In genomic region chr15:74036271-74037170, GRCh38 we compare ENCODE assay signal across 8 cellular contexts. TPM values are rescaled to one million over a fixed set of nuclear protein-coding genes. Genes with fewer than 3 reads are reported as not detected.
A peak's percentile ranks its signal among the peaks of the same experiment; 100 is the strongest.
DNase-seq lines count a peak whose midpoint lies in the region; ATAC-seq, FAIRE-seq and TF ChIP-seq lines count a peak whose summit lies in the region.

No MANE protein-coding gene starts in this region.

- H3K27me3 ChIP-seq in GM12878 (replicated peaks in 1 of 2; ENCODE audit: control insufficient read depth in 2 of 2, insufficient read depth in 2 of 2, low read length in 1 of 2) = no peaks in the 10 kb centered on the region
- no peaks in the 10 kb centered on the region for H3K27me3 ChIP-seq in upper lobe of left lung

- H4K20me1 ChIP-seq in GM12878 (ENCODE audit: control insufficient read depth, insufficient read depth) = no peaks in the 10 kb centered on the region; the same call in 1 of the 2 replicates

- no peak for TF ChIP-seq EP300 in GM12878 (IDR thresholded peaks at IDR 0.05; ENCODE audit: borderline replicate concordance in 1 of 2, control insufficient read depth in 1 of 2, low read depth in 2 of 2, low read length in 2 of 2)
- no peak for TF ChIP-seq EP300 in upper lobe of left lung (IDR thresholded peaks at IDR 0.05)

- no peaks in the 10 kb centered on the region for H3K9me3 ChIP-seq in GM12878 (replicated peaks; ENCODE audit: control insufficient read depth, insufficient read depth, low read length)
- H3K9me3 ChIP-seq in upper lobe of left lung = no peaks in the 10 kb centered on the region

- ATAC-seq in GM12878 (no peak), upper lobe of left lung (ENCODE audit: low FRiP score in 2 of 2) (peak in 1 of 2 donors; percentile 24)

- no peaks in the 10 kb centered on the region for H3K79me2 ChIP-seq in GM12878 (ENCODE audit: control insufficient read depth, insufficient read depth, low read length)

- H3K4me2 ChIP-seq in GM12878 (ENCODE audit: control insufficient read depth, insufficient read depth) = no peak overlapping the region

- H3K27ac ChIP-seq in GM12878 (ENCODE audit: control insufficient read depth, insufficient read depth) (no peak overlapping the region), upper lobe of left lung (peak overlapping the region in 3 of 4 donors; percentile 17 to 44 (median 19))

- WGBS in GM12878 (ENCODE audit: insufficient coverage, insufficient replicate concordance, low lambda C conversion rate, missing lambda C conversion rate) = 85% methylated on average over 20 of the region's 21 CpGs
- WGBS in upper lobe of left lung, 2 donors = 77 to 80% methylated on average over 21 of the region's 21 CpGs

- FAIRE-seq in G401.6 (lab: Jason Lieb, UNC) = peak; percentile 54
- no peak for FAIRE-seq in GM12878 (lab: Jason Lieb, UNC)

- intact Hi-C loops in GM12878 (cut with micrococcal nuclease; ENCODE audit: unreplicated experiment) = no loop called here

- DNase-seq in M059J (ENCODE audit: low read depth) = peak; percentile 49
- no peak for DNase-seq in GM12878 (ENCODE audit: low read depth, low spot score)
- DNase-seq in kidney tubule cell (ENCODE audit: low spot score) = peak; percentile 47
- DNase-seq in upper lobe of left lung = peak in 1 of 2 donors; percentile 57
- DNase-seq in NK-92 treated with Interleukin-12 subunit alpha and Interleukin-12 subunit beta, amount 100 ng/mL, for 24 hours (lab: John Stamatoyannopoulos, UW) = no peak
- no peak for DNase-seq in activated CD4-positive, alpha-beta T cell treated with anti-CD3 and anti-CD28 coated beads for 48 hours
- no peak for DNase-seq in NOMO-1 treated with DMSO at 0.1 percent for 48 hours (lab: John Stamatoyannopoulos, UW; ENCODE audit: unreplicated experiment)

- RAD21 ChIA-PET in GM12878 (lab: Charles Lee; ENCODE audit: unreplicated experiment) = interaction anchor here (1.4 to 5.5 kb wide), 2 partner anchors 42 to 63 kb away, joined by 3 to 28 read pairs; partner anchors contain the start of gene PML

- no TSS peak for BruUV-seq in GM12878 (replicated peaks; lab: Mats Ljungman, UMichigan)

- H3K4me3 ChIP-seq in GM12878 (no peak overlapping the region), upper lobe of left lung (no peak overlapping the region)

- SMC1A ChIA-PET in GM12878 (lab: Charles Lee; ENCODE audit: uncharacterized antibody, unreplicated experiment) = interaction anchor here (1.1 kb wide), 1 partner anchor 42 kb away, joined by 3 read pairs; the partner anchor contains the start of gene PML

- TF ChIP-seq RAD21 in GM12878 (IDR thresholded peaks at IDR 0.05; ENCODE audit: insufficient read depth, low read depth, low read length) = 0 out of 2 replicates have a peak, but pooled peaks have one; percentile 30

- H3K4me1 ChIP-seq in GM12878 (ENCODE audit: control insufficient read depth, insufficient read depth, low read length) (no peaks in the 10 kb centered on the region), upper lobe of left lung (peaks cover 17 to 38% (median 33%) of the 10 kb centered on the region in 4 donors)

- H3K36me3 ChIP-seq in GM12878 (ENCODE audit: control insufficient read depth in 2 of 2, insufficient read depth in 2 of 2, low read length in 1 of 2) = peaks cover 31 to 35% of the 10 kb centered on the region in 2 experiments
- H3K36me3 ChIP-seq in upper lobe of left lung = peaks cover 15 to 75% (median 55%) of the 10 kb centered on the region in 4 donors

- TF ChIP-seq POLR2A in GM12878 (IDR thresholded peaks at IDR 0.05; ENCODE audit: low read depth, low read length) (peak; percentile 56), upper lobe of left lung (IDR thresholded peaks at IDR 0.05) (no peak)

- peak; percentile 23 to 32 (median 23); a peak in 3 of 6 replicates for TF ChIP-seq CTCF in GM12878 (IDR thresholded peaks at IDR 0.05 in 2 of 3, conservative IDR thresholded peaks at IDR 0.05 in 1 of 3; ENCODE audit: control insufficient read depth in 2 of 3, extremely low read depth in 1 of 3, insufficient read depth in 1 of 3, low read depth in 3 of 3, low read length in 3 of 3)
- peak in 5 of 6 experiments; percentile 21 to 55 (median 34) for TF ChIP-seq CTCF in upper lobe of left lung (IDR thresholded peaks at IDR 0.05)

- POLR2A ChIA-PET in GM12878 (lab: Charles Lee) = interaction anchor here (0.6 kb wide), 1 partner anchor 37 kb away, joined by 3 read pairs; no protein-coding TSS in a partner anchor

- no peak overlapping the region for H3K9ac ChIP-seq in GM12878 (ENCODE audit: control insufficient read depth, insufficient read depth, low read length)

- no peak overlapping the region for H2AFZ ChIP-seq in GM12878 (ENCODE audit: control insufficient read depth, low read depth, low read length)

- CTCF ChIA-PET in GM12878 (lab: Yijun Ruan, JAX) = interaction anchor here (0.6 to 5.1 kb wide), 6 partner anchors 12 to 72 kb away, joined by 3 to 30 read pairs (median 4); no protein-coding TSS in a partner anchor

- in situ Hi-C loops in GM12878 (cut with MboI) = no loop called here

TF ChIP-seq in GM12878, 131 proteins besides CTCF, POLR2A, EP300 and RAD21 (continues in another document):
- TF ChIP-seq TCF3 (IDR thresholded peaks at IDR 0.05; ENCODE audit: borderline replicate concordance, insufficient read depth, low read depth, low read length) = no peak
- no peak for TF ChIP-seq BACH1 (IDR thresholded peaks at IDR 0.05; ENCODE audit: borderline replicate concordance)
- TF ChIP-seq RBBP5 (conservative IDR thresholded peaks at IDR 0.05) = no peak

RNA-seq across cellular contexts. Expression of gene PML, which starts 42.0 kb away (rescaled TPM):
- total RNA-seq in M059J (2014; rRNA removed; shearing (Covaris generic)) = 24.5 and 74.6 TPM in 2 replicates
- 88.7 and 88.9 TPM in 2 replicates for total RNA-seq in GM12878 (2013; cell fraction: nucleolus; rRNA removed)
- 28.4 and 28.9 TPM in 2 replicates for total RNA-seq in GM12878 (2014; rRNA removed)
- total RNA-seq in GM12878 (2014; rRNA removed; fragmentation: Illumina TruSeq; extraction: Trizol) = 17.8 and 18.8 TPM in 2 replicates
- total RNA-seq in GM12878 (2021) = 91.5 and 95.5 TPM in 2 replicates
- 26.0 TPM for polyA plus RNA-seq in GM12878 (2011; ENCODE audit: low read depth)
- polyA plus RNA-seq in GM12878 (2011; rRNA removed) = 7.6 and 13.6 TPM in 2 replicates
- 21.8 and 24.5 TPM in 2 replicates for polyA plus RNA-seq in GM12878 (2011; cell fraction: cytosol; rRNA removed)
- 50.9 and 65.9 TPM in 2 replicates for polyA plus RNA-seq in GM12878 (2011; cell fraction: nucleus; rRNA removed)
- 58.4 and 60.6 TPM in 2 replicates for polyA plus RNA-seq in GM12878 (2012)
- polyA plus RNA-seq in GM12878 (2014; fragmentation: Illumina TruSeq; extraction: Trizol) = 15.0 and 32.7 TPM in 2 replicates
- polyA plus RNA-seq in GM12878 (2014; fragmentation: Nextera tagmentation; extraction: Ambion mirVana) = 10 to 100 TPM in 1 of 2 experiments, 1 to 10 TPM in 1; 8.5 to 14.2 TPM
- 34.2 and 45.3 TPM in 2 replicates for polyA plus RNA-seq in GM12878 (2014; rRNA removed)
- 10 to 100 TPM; 54.0 to 60.0 TPM for polyA plus RNA-seq in GM12878 (2016; fragmentation: Nextera tagmentation; extraction: Ambion mirVana)
- polyA minus RNA-seq in GM12878 (2011; rRNA and poly(A)+ RNA removed) = 20.8 and 38.7 TPM in 2 replicates
- polyA minus RNA-seq in GM12878 (2011; cell fraction: cytosol; rRNA and poly(A)+ RNA removed) = 30.0 and 41.2 TPM in 2 replicates
- polyA minus RNA-seq in GM12878 (2011; cell fraction: nucleus; rRNA and poly(A)+ RNA removed) = 18.5 and 37.6 TPM in 2 replicates
- total RNA-seq in upper lobe of left lung = 100 to 1,000 TPM in 2 of 6 donors, 10 to 100 TPM in 4; 63.1 to 247 (median 92.9) TPM

RNA-seq across cellular contexts. Expression of gene STOML1, which starts 44.4 kb away (rescaled TPM):
- 12.5 and 19.9 TPM in 2 replicates for total RNA-seq in M059J (2014; rRNA removed; shearing (Covaris generic))
- total RNA-seq in GM12878 (2013; cell fraction: nucleolus; rRNA removed) = 10.3 and 11.0 TPM in 2 replicates
- total RNA-seq in GM12878 (2014; rRNA removed) = 12.0 and 12.2 TPM in 2 replicates
- 4.6 TPM in 2 replicates for total RNA-seq in GM12878 (2014; rRNA removed; fragmentation: Illumina TruSeq; extraction: Trizol)
- total RNA-seq in GM12878 (2021) = 12.1 TPM in 2 replicates
- polyA plus RNA-seq in GM12878 (2011; ENCODE audit: low read depth) = 2.0 TPM
- polyA plus RNA-seq in GM12878 (2011; rRNA removed) = 2.0 and 4.2 TPM in 2 replicates
- 6.4 and 9.0 TPM in 2 replicates for polyA plus RNA-seq in GM12878 (2011; cell fraction: cytosol; rRNA removed)
- 9.2 and 11.5 TPM in 2 replicates for polyA plus RNA-seq in GM12878 (2011; cell fraction: nucleus; rRNA removed)
- polyA plus RNA-seq in GM12878 (2012) = 4.7 and 5.3 TPM in 2 replicates
- 1.7 and 3.2 TPM in 2 replicates for polyA plus RNA-seq in GM12878 (2014; fragmentation: Illumina TruSeq; extraction: Trizol)
- polyA plus RNA-seq in GM12878 (2014; fragmentation: Nextera tagmentation; extraction: Ambion mirVana) = under 1 TPM; 0.14 to 0.46 TPM
- polyA plus RNA-seq in GM12878 (2014; rRNA removed) = 12.5 and 13.6 TPM in 2 replicates
- 10 to 100 TPM; 13.2 to 13.6 TPM for polyA plus RNA-seq in GM12878 (2016; fragmentation: Nextera tagmentation; extraction: Ambion mirVana)
- 3.1 and 4.0 TPM in 2 replicates for polyA minus RNA-seq in GM12878 (2011; rRNA and poly(A)+ RNA removed)
- polyA minus RNA-seq in GM12878 (2011; cell fraction: cytosol; rRNA and poly(A)+ RNA removed) = 1.6 and 3.1 TPM in 2 replicates
- polyA minus RNA-seq in GM12878 (2011; cell fraction: nucleus; rRNA and poly(A)+ RNA removed) = 3.3 and 5.1 TPM in 2 replicates
- total RNA-seq in upper lobe of left lung = 10 to 100 TPM; 12.2 to 23.3 (median 18.3) TPM

RNA-seq across cellular contexts. Expression of gene GOLGA6A, which starts 45.8 kb away (rescaled TPM):
- not detected in 2 replicates for total RNA-seq in M059J (2014; rRNA removed; shearing (Covaris generic))
- total RNA-seq in GM12878 (2013; cell fraction: nucleolus; rRNA removed) = 0.21 and 0.44 TPM in 2 replicates
- total RNA-seq in GM12878 (2014; rRNA removed) = not detected in 2 replicates
- not detected in 2 replicates for total RNA-seq in GM12878 (2014; rRNA removed; fragmentation: Illumina TruSeq; extraction: Trizol)
- total RNA-seq in GM12878 (2021) = not detected in 2 replicates
- not detected for polyA plus RNA-seq in GM12878 (2011; ENCODE audit: low read depth)
- not detected in 2 replicates for polyA plus RNA-seq in GM12878 (2011; rRNA removed)
- polyA plus RNA-seq in GM12878 (2011; cell fraction: cytosol; rRNA removed) = not detected in 2 replicates
- 0.09 TPM in 1 of 2 replicates, not detected in the other for polyA plus RNA-seq in GM12878 (2011; cell fraction: nucleus; rRNA removed)
- polyA plus RNA-seq in GM12878 (2012) = 0.03 TPM in 1 of 2 replicates, not detected in the other
- polyA plus RNA-seq in GM12878 (2014; fragmentation: Illumina TruSeq; extraction: Trizol) = not detected in 2 replicates
- not detected for polyA plus RNA-seq in GM12878 (2014; fragmentation: Nextera tagmentation; extraction: Ambion mirVana)
- not detected in 2 replicates for polyA plus RNA-seq in GM12878 (2014; rRNA removed)
- not detected for polyA plus RNA-seq in GM12878 (2016; fragmentation: Nextera tagmentation; extraction: Ambion mirVana)
- 0.31 TPM in 1 of 2 replicates, not detected in the other for polyA minus RNA-seq in GM12878 (2011; rRNA and poly(A)+ RNA removed)
- polyA minus RNA-seq in GM12878 (2011; cell fraction: cytosol; rRNA and poly(A)+ RNA removed) = not detected in 2 replicates
- polyA minus RNA-seq in GM12878 (2011; cell fraction: nucleus; rRNA and poly(A)+ RNA removed) = not detected in 2 replicates
- under 1 TPM in 1 of 6 donors, not detected in 5; 0.30 TPM for total RNA-seq in upper lobe of left lung

Comparison
In these comparisons a context has a peak if more than half of its experiments do, and no peak if none do; other contexts are left out.
1. DNase-seq: peak in M059J (single experiment) and kidney tubule cell (single experiment); none in GM12878 (single experiment), NK-92 treated with Interleukin-12 subunit alpha and Interleukin-12 subunit beta, amount 100 ng/mL, for 24 hours (single experiment), activated CD4-positive, alpha-beta T cell treated with anti-CD3 and anti-CD28 coated beads for 48 hours (single experiment) and NOMO-1 treated with DMSO at 0.1 percent for 48 hours (single experiment).